20 cellular contexts compared by ENCODE assay signal in the genomic region with DNA sequence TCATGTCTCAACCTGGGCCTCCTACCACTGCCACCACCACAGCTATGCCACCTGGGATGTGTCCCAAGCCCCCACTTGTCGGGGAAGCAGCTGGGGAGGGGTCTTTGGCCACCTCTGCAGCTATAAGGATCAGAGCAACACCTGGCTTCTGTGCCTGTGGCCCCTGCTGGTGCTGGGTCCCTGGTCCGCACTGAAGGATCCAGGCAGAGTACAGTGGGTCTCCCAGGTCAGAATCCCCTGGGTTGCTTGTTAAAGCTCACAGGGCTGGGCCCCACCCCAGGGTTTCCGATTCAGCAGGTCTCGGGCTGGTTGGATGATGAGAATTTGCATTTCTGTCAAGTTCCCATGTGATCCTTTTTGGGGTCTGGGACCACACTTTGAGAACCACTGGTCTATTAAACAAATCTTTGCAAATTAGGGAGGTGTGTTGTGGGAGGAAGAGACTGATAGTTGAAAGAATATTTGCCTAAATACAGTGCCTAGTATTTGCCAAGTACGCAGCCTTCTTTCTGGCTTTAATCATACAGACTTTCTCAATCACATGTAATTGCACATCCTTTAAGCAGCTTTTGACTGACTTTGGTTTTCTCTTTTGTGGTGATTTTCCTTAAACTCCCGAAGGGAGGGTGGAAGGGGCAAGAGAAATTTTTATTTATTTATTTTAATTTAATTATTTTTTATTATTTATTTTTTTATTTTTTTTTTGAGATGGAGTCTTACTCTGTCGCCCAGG.
DNase-seq lines count a peak whose midpoint lies in the region; ATAC-seq and TF ChIP-seq lines count a peak whose summit lies in the region.
"Had no signal": no experiment of that assay in that cellular context is flagged by ENCODE, and none has a peak within 500 bp of the region (broad histone marks: within the 10 kb centered on the region; RNA-seq: fewer than 3 reads in every experiment).

No MANE protein-coding gene starts in this region.

- H3K9ac ChIP-seq in GM23248: no peak overlapping the region

- TF ChIP-seq POLR2A in esophagus squamous epithelium (IDR thresholded peaks at IDR 0.05): no peak

- H3K9me3 ChIP-seq in GM23248 (ENCODE audit: low read depth): no peaks in the 10 kb centered on the region
- no peaks in the 10 kb centered on the region for H3K9me3 ChIP-seq in esophagus squamous epithelium
- no peaks in the 10 kb centered on the region for H3K9me3 ChIP-seq in osteoblast (ENCODE audit: low read depth, low read length)
- H3K9me3 ChIP-seq: tibial artery had no signal

- H3K36me3 ChIP-seq in GM23248 (ENCODE audit: low read depth) (no peaks in the 10 kb centered on the region), esophagus squamous epithelium (no peaks in the 10 kb centered on the region), osteoblast (ENCODE audit: insufficient read depth, low read length) (no peaks in the 10 kb centered on the region)
- H3K36me3 ChIP-seq: cardiac muscle cell, tibial artery had no signal

- no peaks in the 10 kb centered on the region for H3K9me2 ChIP-seq in GM23248 (ENCODE audit: insufficient read depth)

- in situ Hi-C loops in GM23248 (cut with MboI): no loop called here

- DNase-seq in GM23248: peak; percentile 46
- peak; percentile 63 for DNase-seq in NCI-H69 (lab: John Stamatoyannopoulos, UW)
- DNase-seq in esophagus squamous epithelium (lab: John Stamatoyannopoulos, UW): no peak
- peak; percentile 36 for DNase-seq in osteoblast (ENCODE audit: insufficient read length, low spot score, missing footprints)
- DNase-seq in AML-193 (lab: John Stamatoyannopoulos, UW): no peak
- DNase-seq in DMS 273 (lab: John Stamatoyannopoulos, UW; ENCODE audit: unreplicated experiment): no peak
- DNase-seq: activated CD8-positive, alpha-beta memory T cell treated with anti-CD3 and anti-CD28 coated beads for 24 hours; activated naive CD4-positive, alpha-beta T cell treated with Interleukin-2 at 50 U/mL for 16 hours; activated T-cell treated with anti-CD3 and anti-CD28 coated beads, Interleukin-2, amount 50 U/mL, for 4 hours; amygdala; left ventricle myocardium superior; NCI-H510A treated with DMSO at 0.1 percent for 48 hours; stimulated activated CD4-positive, alpha-beta T cell treated with anti-CD3 and anti-CD28 coated beads, Interleukin-2, amount 100 ng/mL, for 48 hours; stimulated activated naive B cell treated with anti-CD40 and anti-IgM and Interleukin-4, amounts not matched to agents 10 μg/mL and 1 μg/mL and 100 μg/mL, for 72 hours; tibial artery had no signal

- intact Hi-C loops in esophagus squamous epithelium (cut with DNase I): loop anchor here (10.0 kb wide), 2 partner anchors 111 to 129 kb away; no protein-coding TSS in a partner anchor

- TF ChIP-seq CTCF in esophagus squamous epithelium (IDR thresholded peaks at IDR 0.05) (no peak), osteoblast (IDR thresholded peaks at IDR 0.05; ENCODE audit: extremely low read depth, low read depth, low read length) (no peak)

- H3K4me1 ChIP-seq in GM23248 (ENCODE audit: insufficient read depth) (peaks cover 14% of the 10 kb centered on the region), esophagus squamous epithelium (peaks cover 7 to 78% (median 32%) of the 10 kb centered on the region in 3 donors), osteoblast (ENCODE audit: insufficient read depth, low read length) (peaks cover 11% of the 10 kb centered on the region)

- H3F3A ChIP-seq in GM23248 (ENCODE audit: insufficient read depth): peaks cover 6% of the 10 kb centered on the region

- H4K20me1 ChIP-seq in GM23248 (ENCODE audit: insufficient read depth) (peaks cover 16% of the 10 kb centered on the region), osteoblast (ENCODE audit: insufficient read depth, low read length) (peaks cover 19% of the 10 kb centered on the region)

- H3K4me3 ChIP-seq in GM23248 (no peak overlapping the region), esophagus squamous epithelium (no peak overlapping the region), osteoblast (ENCODE audit: insufficient read depth, low read length) (no peak overlapping the region)
- H3K4me3 ChIP-seq: cardiac muscle cell, smooth muscle cell, tibial artery had no signal

- no peak overlapping the region for H3K27ac ChIP-seq in GM23248
- peak overlapping the region; percentile 43 to 67 (median 58) for H3K27ac ChIP-seq in esophagus squamous epithelium
- H3K27ac ChIP-seq in osteoblast (ENCODE audit: low read depth, low read length): no peak overlapping the region

- 70 to 81% methylated on average over 7 of the region's 7 CpGs for WGBS in GM23248 (ENCODE audit: low coverage in 1 of 2, low lambda C conversion rate in 2 of 2, missing lambda C conversion rate in 2 of 2), 2 experiments
- 42 to 53% methylated on average over 3 to 4 of the region's 7 CpGs for WGBS in esophagus squamous epithelium, 2 donors

- ATAC-seq in GM18873 (IDR thresholded peaks at IDR 0.05; ENCODE audit: low FRiP score, unreplicated experiment) (no peak), GM21367 (IDR thresholded peaks at IDR 0.05; ENCODE audit: unreplicated experiment) (no peak)
- ATAC-seq: activated CD4-positive, CD25-positive, alpha-beta regulatory T cell treated with anti-CD3 and anti-CD28 coated beads, Interleukin-2, amount 50 U/mL, for 24 hours; left ventricle myocardium superior had no signal

- no peak overlapping the region for H3K4me2 ChIP-seq in GM23248 (ENCODE audit: unreplicated experiment)
- no peak overlapping the region for H3K4me2 ChIP-seq in osteoblast (ENCODE audit: insufficient read depth, low read length)
- H3K4me2 ChIP-seq: smooth muscle cell had no signal

- H3K79me2 ChIP-seq in GM23248 (ENCODE audit: insufficient read depth) (peaks cover 98% of the 10 kb centered on the region), osteoblast (ENCODE audit: insufficient read depth, low read length) (peaks cover 73% of the 10 kb centered on the region)

- no peaks in the 10 kb centered on the region for H3K27me3 ChIP-seq in GM23248 (replicated peaks; ENCODE audit: insufficient read depth)
- no peaks in the 10 kb centered on the region for H3K27me3 ChIP-seq in esophagus squamous epithelium
- H3K27me3 ChIP-seq in osteoblast (ENCODE audit: insufficient read depth, low read length): no peaks in the 10 kb centered on the region
- H3K27me3 ChIP-seq: cardiac muscle cell, tibial artery had no signal

- no peak overlapping the region for H2AFZ ChIP-seq in GM23248
- no peak overlapping the region for H2AFZ ChIP-seq in osteoblast (ENCODE audit: low read length)

Comparison
In these comparisons a context has a peak if more than half of its experiments do, and no peak if none do; other contexts are left out.
1. DNase-seq: peak in GM23248 (single experiment), NCI-H69 (single experiment) and osteoblast (single experiment); none in esophagus squamous epithelium (single experiment), AML-193 (0 of 2) and DMS 273 (single experiment).
2. H3K27ac ChIP-seq: peak in esophagus squamous epithelium (4 of 4); none in GM23248 (single experiment) and osteoblast (single experiment).